ENCODE assay signal across 8 cellular contexts in the genomic region with DNA sequence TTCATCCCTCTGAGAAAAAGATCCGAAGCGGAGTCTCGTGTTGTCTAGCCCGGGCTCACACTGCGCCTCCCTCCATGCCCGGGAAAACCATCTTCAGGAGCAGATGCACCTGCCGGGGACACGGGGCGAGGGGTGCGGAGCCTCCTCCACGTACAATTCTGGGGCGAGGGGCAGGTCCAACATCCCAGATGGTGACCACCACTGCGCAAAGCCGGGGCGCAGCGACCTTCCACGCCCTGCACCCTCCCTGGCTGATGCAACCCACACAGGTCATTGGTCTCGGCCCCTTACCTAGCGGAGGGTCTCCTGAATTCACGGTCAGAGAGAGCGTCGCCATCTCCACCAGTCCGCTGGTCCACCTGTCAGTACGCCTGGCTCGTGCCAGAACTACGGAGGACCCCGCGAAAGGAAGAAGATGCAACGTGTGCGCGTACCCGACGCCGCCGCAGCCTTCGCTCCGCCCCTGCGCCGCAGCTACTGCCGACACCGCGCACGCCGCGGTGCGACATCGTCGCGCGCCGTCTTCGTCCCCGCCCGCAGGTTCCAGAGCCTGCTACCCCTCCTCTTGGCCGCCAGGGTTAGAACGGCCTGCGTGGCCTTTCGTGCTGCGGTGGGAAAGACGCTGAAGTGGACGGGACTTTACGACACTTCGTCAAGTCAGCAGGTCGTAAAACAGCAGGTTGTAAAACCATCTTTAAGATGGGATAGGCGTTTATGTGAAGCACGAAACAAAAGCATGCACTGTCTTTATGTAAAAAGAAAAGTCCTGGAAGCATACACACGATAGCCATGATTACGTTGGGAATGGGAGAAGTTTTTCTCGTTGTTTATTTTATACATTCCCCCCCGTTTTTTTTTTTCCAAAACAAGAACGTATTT. TPM values are rescaled to one million over a fixed set of nuclear protein-coding genes. Genes with fewer than 3 reads are reported as not detected.
DNase-seq lines count a peak whose midpoint lies in the region; ATAC-seq and TF ChIP-seq lines count a peak whose summit lies in the region.

A gene (minus strand): TSS at position 454 of the 879 bp plus-strand sequence. CDS start 117 bp downstream, at position 337.

- H3K27ac ChIP-seq in muscle layer of duodenum (ENCODE audit: low read length), result peak within 1 kb of the TSS; percentile 75

- peaks cover 25% of the 10 kb centered on the region for H3K4me1 Mint-ChIP-seq in activated T-cell treated with anti-CD3 and anti-CD28 coated beads, Interleukin-2, amount 50 U/mL, for 4 hours (ENCODE audit: low read depth)

- peaks cover 0 to 8% of the 10 kb centered on the region in 2 donors for H3K4me1 ChIP-seq in muscle layer of duodenum (ENCODE audit: control insufficient read depth in 1 of 2, insufficient read depth in 2 of 2, low read length in 2 of 2)

- H3K36me3 ChIP-seq in muscle layer of duodenum (ENCODE audit: control insufficient read depth in 1 of 2, insufficient read depth in 2 of 2, low read length in 2 of 2), result peaks cover 0 to under 1% of the 10 kb centered on the region in 2 donors

- H3K36me3 Mint-ChIP-seq in activated T-cell treated with anti-CD3 and anti-CD28 coated beads, Interleukin-2, amount 50 U/mL, for 4 hours (ENCODE audit: insufficient read depth), result peaks cover 7% of the 10 kb centered on the region

- DNase-seq in DMS153 treated with DMSO at 0.1 percent for 48 hours (lab: John Stamatoyannopoulos, UW; ENCODE audit: unreplicated experiment), result peak; percentile 98
- DNase-seq in Jurkat, Clone E6-1 (ENCODE audit: low read depth, low spot score), result peak; percentile 98
- peak; percentile 90 for DNase-seq in activated T-cell treated with anti-CD3 and anti-CD28 coated beads, Interleukin-2, amount 50 U/mL, for 4 hours
- peak; percentile 89 to 91 for DNase-seq in stimulated activated CD8-positive, alpha-beta memory T cell treated with anti-CD3 and anti-CD28 coated beads, Interleukin-7, amount 100 ng/mL, for 48 hours (ENCODE audit: extremely low read depth in 1 of 2, low read depth in 1 of 2)

- H3K9me3 ChIP-seq in muscle layer of duodenum (ENCODE audit: control insufficient read depth in 1 of 2, low read length in 2 of 2), result no peaks in the 10 kb centered on the region

- no peaks in the 10 kb centered on the region for H3K27me3 Mint-ChIP-seq in activated T-cell treated with anti-CD3 and anti-CD28 coated beads, Interleukin-2, amount 50 U/mL, for 4 hours (ENCODE audit: low read depth)

- H3K4me3 Mint-ChIP-seq in activated T-cell treated with anti-CD3 and anti-CD28 coated beads, Interleukin-2, amount 50 U/mL, for 4 hours, result peak within 1 kb of the TSS; percentile 95

- H3K4me3 ChIP-seq in Jurkat, Clone E6-1 (ENCODE audit: low read length), result peak within 1 kb of the TSS; percentile 97
- peak within 1 kb of the TSS; percentile 58 to 85 for H3K4me3 ChIP-seq in muscle layer of duodenum (ENCODE audit: low read depth in 1 of 2, low read length in 2 of 2)

- no peaks in the 10 kb centered on the region for H3K9me3 Mint-ChIP-seq in activated T-cell treated with anti-CD3 and anti-CD28 coated beads, Interleukin-2, amount 50 U/mL, for 4 hours

- no peaks in the 10 kb centered on the region for H3K27me3 ChIP-seq in muscle layer of duodenum (ENCODE audit: low read depth, low read length)

- ATAC-seq in GM21576 (IDR thresholded peaks at IDR 0.05; ENCODE audit: unreplicated experiment), result peak; percentile 99
- peak; percentile 98 for ATAC-seq in activated T-cell treated with anti-CD3 and anti-CD28 coated beads, Interleukin-2, amount 50 U/mL, for 4 hours
- ATAC-seq in esophagus mucosa, result peak; percentile 100

TF ChIP-seq in PFSK-1, 5 proteins besides CTCF, POLR2A, EP300 and RAD21:
- peak; percentile 90 for TF ChIP-seq POLR2AphosphoS5 (IDR thresholded peaks at IDR 0.05; ENCODE audit: low read depth, low read length)
- peak; percentile 99 for TF ChIP-seq FOXP2 (optimal IDR thresholded peaks at IDR 0.05; ENCODE audit: borderline replicate concordance, extremely low read depth, extremely low read length, insufficient read depth)
- no peak for TF ChIP-seq SIN3A (IDR thresholded peaks at IDR 0.05; ENCODE audit: borderline replicate concordance, insufficient read depth, low read length)
- peak; percentile 95; the same call in 1 of the 2 replicates for TF ChIP-seq TAF1 (IDR thresholded peaks at IDR 0.05; ENCODE audit: borderline replicate concordance, insufficient read depth, low read length)
- TF ChIP-seq, protein P1, sequence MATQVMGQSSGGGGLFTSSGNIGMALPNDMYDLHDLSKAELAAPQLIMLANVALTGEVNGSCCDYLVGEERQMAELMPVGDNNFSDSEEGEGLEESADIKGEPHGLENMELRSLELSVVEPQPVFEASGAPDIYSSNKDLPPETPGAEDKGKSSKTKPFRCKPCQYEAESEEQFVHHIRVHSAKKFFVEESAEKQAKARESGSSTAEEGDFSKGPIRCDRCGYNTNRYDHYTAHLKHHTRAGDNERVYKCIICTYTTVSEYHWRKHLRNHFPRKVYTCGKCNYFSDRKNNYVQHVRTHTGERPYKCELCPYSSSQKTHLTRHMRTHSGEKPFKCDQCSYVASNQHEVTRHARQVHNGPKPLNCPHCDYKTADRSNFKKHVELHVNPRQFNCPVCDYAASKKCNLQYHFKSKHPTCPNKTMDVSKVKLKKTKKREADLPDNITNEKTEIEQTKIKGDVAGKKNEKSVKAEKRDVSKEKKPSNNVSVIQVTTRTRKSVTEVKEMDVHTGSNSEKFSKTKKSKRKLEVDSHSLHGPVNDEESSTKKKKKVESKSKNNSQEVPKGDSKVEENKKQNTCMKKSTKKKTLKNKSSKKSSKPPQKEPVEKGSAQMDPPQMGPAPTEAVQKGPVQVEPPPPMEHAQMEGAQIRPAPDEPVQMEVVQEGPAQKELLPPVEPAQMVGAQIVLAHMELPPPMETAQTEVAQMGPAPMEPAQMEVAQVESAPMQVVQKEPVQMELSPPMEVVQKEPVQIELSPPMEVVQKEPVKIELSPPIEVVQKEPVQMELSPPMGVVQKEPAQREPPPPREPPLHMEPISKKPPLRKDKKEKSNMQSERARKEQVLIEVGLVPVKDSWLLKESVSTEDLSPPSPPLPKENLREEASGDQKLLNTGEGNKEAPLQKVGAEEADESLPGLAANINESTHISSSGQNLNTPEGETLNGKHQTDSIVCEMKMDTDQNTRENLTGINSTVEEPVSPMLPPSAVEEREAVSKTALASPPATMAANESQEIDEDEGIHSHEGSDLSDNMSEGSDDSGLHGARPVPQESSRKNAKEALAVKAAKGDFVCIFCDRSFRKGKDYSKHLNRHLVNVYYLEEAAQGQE (IDR thresholded peaks at IDR 0.05; ENCODE audit: insufficient read depth in 1 of 2, low read depth in 2 of 2, low read length in 2 of 2), result no peak

RNA-seq across cellular contexts. Expression of the gene that starts here (rescaled TPM):
- 111 TPM for polyA plus RNA-seq in Jurkat, Clone E6-1 (2012; ENCODE audit: insufficient read depth, insufficient read length)
- polyA plus RNA-seq in PFSK-1 (2012; ENCODE audit: insufficient read length, low read depth), result 150 TPM
- 100 to 1,000 TPM; 187 to 217 (median 208) TPM for total RNA-seq in activated T-cell treated with anti-CD3 and anti-CD28 coated beads, Interleukin-2, amount 50 U/mL, for 4 hours
- total RNA-seq in esophagus mucosa, result 109 TPM

Comparison
In these comparisons a context has a peak if more than half of its experiments do, and no peak if none do; other contexts are left out.
1. Peak in every context shown above with its lines: DNase-seq, ATAC-seq, H3K4me3 ChIP-seq and H3K27ac ChIP-seq.